Comparison of ENCODE assay signal across 16 cellular contexts in the genomic region with DNA sequence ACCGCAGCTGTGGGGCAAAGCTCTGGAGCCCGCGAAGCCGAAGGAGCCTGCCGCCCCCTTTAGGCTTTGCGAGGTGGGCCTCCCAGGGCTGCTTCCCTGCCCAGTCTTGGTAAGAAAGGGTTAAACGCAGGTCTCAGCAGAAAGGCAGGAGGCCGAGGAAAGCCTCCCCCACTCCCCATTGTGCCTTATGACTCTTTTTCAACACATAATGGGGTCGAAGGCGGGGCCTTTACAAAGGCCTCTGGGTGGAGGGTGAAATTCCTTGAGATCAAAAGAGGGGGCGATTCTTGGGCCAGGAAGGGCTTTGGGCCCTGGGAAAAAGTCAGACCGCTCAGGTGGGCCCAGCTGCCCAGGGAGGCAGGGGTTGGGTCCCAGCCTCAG. TPM values are rescaled to one million over a fixed set of nuclear protein-coding genes. Genes with fewer than 3 reads are reported as not detected.
A peak's percentile ranks its signal among the peaks of the same experiment; 100 is the strongest.
DNase-seq lines count a peak whose midpoint lies in the region; ATAC-seq and TF ChIP-seq lines count a peak whose summit lies in the region.
"Had no signal": no experiment of that assay in that cellular context is flagged by ENCODE, and none has a peak within 500 bp of the region (broad histone marks: within the 10 kb centered on the region; RNA-seq: fewer than 3 reads in every experiment).

No MANE protein-coding gene starts in this region.

- 29% methylated on average over 12 of the region's 12 CpGs for WGBS in mesenchymal stem cell
- 44 to 72% (median 52%) methylated on average over 6 to 12 of the region's 12 CpGs for WGBS in spleen, 5 donors

- H2AFZ ChIP-seq in mesenchymal stem cell (ENCODE audit: low read depth, low read length): no peak overlapping the region

- H2BK120ac ChIP-seq in mesenchymal stem cell (ENCODE audit: low read depth, low read length): no peak overlapping the region

- H3K4me1 ChIP-seq in mesenchymal stem cell (ENCODE audit: control insufficient read depth, insufficient read depth, low read depth, low read length) (peaks cover 40% of the 10 kb centered on the region), spleen (peaks cover 8 to 57% (median 30%) of the 10 kb centered on the region in 6 donors)

- in situ Hi-C loops in KBM-7 (cut with MboI; ENCODE audit: low pct_unique_long_range_greater_than_20kb, low sequenced_read_pairs): no loop called here

- peak overlapping the region in 1 of 2 experiments; percentile 7 for H3K14ac ChIP-seq in mesenchymal stem cell (ENCODE audit: low read length in 2 of 2)

- TF ChIP-seq POLR2A in spleen (IDR thresholded peaks at IDR 0.05): no peak

- ATAC-seq in GM19328 (IDR thresholded peaks at IDR 0.05; ENCODE audit: unreplicated experiment): no peak
- ATAC-seq: activated naive CD4-positive, alpha-beta T cell treated with anti-CD3 and anti-CD28 coated beads, Interleukin-2, amount 50 U/mL, for 72 hours; GM12878; stimulated activated effector memory CD8-positive, alpha-beta T cell treated with anti-CD3 and anti-CD28 coated beads, Interleukin-12 subunit alpha, Interleukin-12 subunit beta, amount 100 ng/mL, for 72 hours had no signal

- peaks cover 10 to 66% of the 10 kb centered on the region in 2 experiments for H3K27me3 ChIP-seq in mesenchymal stem cell (ENCODE audit: control insufficient read depth in 1 of 2, insufficient read depth in 1 of 2, low read length in 2 of 2)
- H3K27me3 ChIP-seq in spleen (replicated peaks in 1 of 7): peaks cover 0 to 59% (median 22%) of the 10 kb centered on the region in 7 donors

- peak overlapping the region; percentile 24 for H2AK5ac ChIP-seq in mesenchymal stem cell (ENCODE audit: low read length, severe bottlenecking)

- H3K9ac ChIP-seq in mesenchymal stem cell (ENCODE audit: low read length): peak overlapping the region; percentile 64
- H3K9ac ChIP-seq: SK-N-SH had no signal

- no peaks in the 10 kb centered on the region for H3K36me3 ChIP-seq in mesenchymal stem cell (ENCODE audit: control insufficient read depth in 1 of 2, insufficient read depth in 2 of 2, low read depth in 1 of 2, low read length in 2 of 2)
- H3K36me3 ChIP-seq in spleen: no peaks in the 10 kb centered on the region

- peak; percentile 5 for DNase-seq in NCI-H69 (lab: John Stamatoyannopoulos, UW)
- DNase-seq in ecto neural progenitor cell (ENCODE audit: low spot score): peak; percentile 65
- no peak for DNase-seq in mesenchymal stem cell
- DNase-seq in spleen: no peak
- no peak for DNase-seq in midbrain (lab: John Stamatoyannopoulos, UW)
- DNase-seq in KBM-7: no peak
- DNase-seq: glutamatergic neuron; mammary epithelial cell; NCI-H446; SK-N-SH; stimulated activated CD4-positive, alpha-beta T cell treated with anti-CD3 and anti-CD28 coated beads, Interleukin-4, amount 100 ng/mL, for 4 hours had no signal

- peak overlapping the region; percentile 84 for H3K4me2 ChIP-seq in mesenchymal stem cell (ENCODE audit: low read length, poor library complexity, severe bottlenecking)

- H3K9me3 ChIP-seq in mesenchymal stem cell (ENCODE audit: control insufficient read depth, low read length) (no peaks in the 10 kb centered on the region), spleen (no peaks in the 10 kb centered on the region)
- H3K9me3 ChIP-seq: SK-N-SH had no signal

- H4K91ac ChIP-seq in mesenchymal stem cell (ENCODE audit: low read length): no peak overlapping the region

- peak overlapping the region; percentile 31 to 57 for H2BK12ac ChIP-seq in mesenchymal stem cell (ENCODE audit: low read length in 2 of 2)

- H3K4ac ChIP-seq in mesenchymal stem cell (ENCODE audit: low read depth in 1 of 2, low read length in 2 of 2): no peak overlapping the region

- intact Hi-C loops in spleen (cut with DNase I; ENCODE audit: low total_unique reads): loop anchor here (10.0 kb wide), 2 partner anchors 65 to 155 kb away; a partner anchor contains a TSS

- H3K4me3 ChIP-seq in mesenchymal stem cell (ENCODE audit: insufficient read depth in 1 of 2, low read depth in 1 of 2, low read length in 2 of 2) (peak overlapping the region; percentile 51 to 79), spleen (peak overlapping the region in 7 of 8 donors; percentile 37 to 67 (median 47))
- H3K4me3 ChIP-seq: GM12878 had no signal

- H2BK5ac ChIP-seq in mesenchymal stem cell (ENCODE audit: low read depth, low read length, poor library complexity, severe bottlenecking): no peak overlapping the region

- H4K8ac ChIP-seq in mesenchymal stem cell (ENCODE audit: low read length): no peak overlapping the region

- no peak overlapping the region for H3K23ac ChIP-seq in mesenchymal stem cell (ENCODE audit: low read length in 2 of 2)

- TF ChIP-seq CTCF in spleen (IDR thresholded peaks at IDR 0.05 in 8 of 11, conservative IDR thresholded peaks at IDR 0.05 in 3 of 11): no peak

- H3K18ac ChIP-seq in mesenchymal stem cell (ENCODE audit: low read depth in 1 of 2, low read length in 2 of 2): no peak overlapping the region

- H3K79me1 ChIP-seq in mesenchymal stem cell (replicated peaks; ENCODE audit: low read length, poor library complexity, severe bottlenecking): no peaks in the 10 kb centered on the region

- H3K27ac ChIP-seq in mesenchymal stem cell (ENCODE audit: low read length, poor library complexity, severe bottlenecking) (no peak overlapping the region), spleen (peak overlapping the region in 4 of 8 donors; percentile 36 to 83 (median 66))
- H3K27ac ChIP-seq: VCaP had no signal

- peak overlapping the region; percentile 73 for H2BK15ac ChIP-seq in mesenchymal stem cell (ENCODE audit: low read depth, poor library complexity, severe bottlenecking)

RNA-seq across cellular contexts. Expression of a gene that starts 0.9 kb away (rescaled TPM):
- 11.5 TPM for polyA plus RNA-seq in mesenchymal stem cell (2013, experiment 1 of 2)
- 11.6 TPM for polyA plus RNA-seq in mesenchymal stem cell (2013, experiment 2 of 2)
- 100 to 1,000 TPM in 3 of 7 donors, 10 to 100 TPM in 4; 43.7 to 222 (median 85.0) TPM for total RNA-seq in spleen
- polyA plus RNA-seq in spleen: 10 to 100 TPM; 19.5 to 30.8 (median 27.3) TPM
- total RNA-seq: activated naive CD4-positive, alpha-beta T cell treated with anti-CD3 and anti-CD28 coated beads, Interleukin-2, amount 50 U/mL, for 72 hours; mammary epithelial cell had no signal

Comparison
In these comparisons a context has a peak if more than half of its experiments do, and no peak if none do; other contexts are left out.
1. DNase-seq: peak in NCI-H69 (single experiment) and ecto neural progenitor cell (single experiment); none in mesenchymal stem cell (single experiment), spleen (single experiment), midbrain (single experiment) and KBM-7 (single experiment).